Comparison of ENCODE assay signal across 17 cellular contexts in the genomic region with DNA sequence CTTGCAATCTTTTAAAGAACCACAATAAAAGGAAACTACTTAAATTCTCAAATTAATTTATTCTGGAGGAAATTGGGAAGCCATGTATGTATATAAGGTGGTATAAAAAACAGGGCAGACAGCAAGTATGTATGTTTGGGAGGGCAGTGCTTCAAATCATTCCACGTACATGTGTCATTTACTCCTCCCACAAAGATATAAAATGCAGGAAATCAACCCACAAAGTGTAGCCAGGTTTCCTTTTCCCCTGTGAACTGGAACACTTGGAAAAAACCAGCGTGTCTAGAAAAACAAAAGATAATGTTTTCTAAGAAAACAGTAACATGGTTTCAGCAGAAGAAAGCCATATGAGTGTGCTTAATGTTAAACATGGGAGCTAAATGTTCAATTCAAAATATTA.
"Had no signal": no experiment of that assay in that cellular context is flagged by ENCODE, and none has a peak within 500 bp of the region (broad histone marks: within the 10 kb centered on the region; RNA-seq: fewer than 3 reads in every experiment).

No MANE protein-coding gene starts in this region.

- H3K27me3 ChIP-seq: gastroesophageal sphincter, left lung, neutrophil, suprapubic skin had no signal

- H3K27ac ChIP-seq: gastroesophageal sphincter, left lung, neutrophil, suprapubic skin had no signal

- H3K4me1 ChIP-seq: gastroesophageal sphincter, left lung, suprapubic skin had no signal

- DNase-seq: activated B cell treated with CpG ODN at 0.5 μM for 24 hours; activated CD4-positive, alpha-beta T cell treated with anti-CD3 and anti-CD28 coated beads for 48 hours; activated CD8-positive, alpha-beta memory T cell treated with anti-CD3 and anti-CD28 coated beads, Interleukin-2, amount 50 U/mL, for 4 hours; activated CD8-positive, alpha-beta T cell treated with anti-CD3 and anti-CD28 coated beads, Interleukin-2, amount 10 ng/mL, durations not matched to agents 7 days and 5 days; activated naive CD4-positive, alpha-beta T cell; activated T-cell treated with anti-CD3 and anti-CD28 coated beads, Interleukin-2, amount 50 U/mL, for 72 hours; cerebellar nuclear complex; effector memory CD8-positive, alpha-beta T cell; left lung; mucosa of descending colon; naive thymus-derived CD4-positive, alpha-beta T cell; right cardiac atrium; SW 1271; trophoblast cell had no signal

- H3K9me3 ChIP-seq: gastroesophageal sphincter, left lung, mucosa of descending colon, neutrophil, suprapubic skin had no signal

- ATAC-seq: activated CD8-positive, alpha-beta T cell treated with anti-CD3 and anti-CD28 coated beads, Interleukin-2, amount 10 ng/mL, durations not matched to agents 7 days and 5 days; activated T-cell treated with anti-CD3 and anti-CD28 coated beads, Interleukin-2, amount 50 U/mL, for 72 hours; effector memory CD8-positive, alpha-beta T cell; gastroesophageal sphincter; left lung; mucosa of descending colon; naive thymus-derived CD4-positive, alpha-beta T cell had no signal

- H3K4me3 ChIP-seq: gastroesophageal sphincter, left lung, mucosa of descending colon, suprapubic skin had no signal

- H3K36me3 ChIP-seq: gastroesophageal sphincter, left lung, neutrophil, suprapubic skin had no signal
